ENCODE assay signal across 33 cellular contexts in the genomic region with DNA sequence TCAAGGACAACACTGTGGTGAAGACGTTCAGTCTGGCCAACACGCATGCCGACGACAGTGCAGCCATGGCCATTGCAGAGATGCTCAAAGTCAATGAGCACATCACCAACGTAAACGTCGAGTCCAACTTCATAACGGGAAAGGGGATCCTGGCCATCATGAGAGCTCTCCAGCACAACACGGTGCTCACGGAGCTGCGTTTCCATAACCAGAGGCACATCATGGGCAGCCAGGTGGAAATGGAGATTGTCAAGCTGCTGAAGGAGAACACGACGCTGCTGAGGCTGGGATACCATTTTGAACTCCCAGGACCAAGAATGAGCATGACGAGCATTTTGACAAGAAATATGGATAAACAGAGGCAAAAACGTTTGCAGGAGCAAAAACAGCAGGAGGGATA. TPM values are rescaled to one million over a fixed set of nuclear protein-coding genes. Genes with fewer than 3 reads are reported as not detected.
"Had no signal": no experiment of that assay in that cellular context is flagged by ENCODE, and none has a peak within 500 bp of the region (broad histone marks: within the 10 kb centered on the region; RNA-seq: fewer than 3 reads in every experiment).

No MANE protein-coding gene starts in this region.

- H2AFZ ChIP-seq: PC-9 had no signal

- H3K36me3 ChIP-seq: ascending aorta, SJCRH30 had no signal

- H3K27ac ChIP-seq: ascending aorta, PC-9, RWPE1, SJCRH30, SK-N-MC had no signal

- H3K4me3 ChIP-seq: ascending aorta, PC-9, SJCRH30, SK-N-MC had no signal

- DNase-seq: activated CD4-positive, alpha-beta T cell treated with anti-CD3 and anti-CD28 coated beads for 36 hours; activated CD4-positive, alpha-beta T cell treated with anti-CD3 and anti-CD28 coated beads, Interleukin-2, amount 10 ng/mL, durations not matched to agents 7 days and 5 days; activated CD4-positive, alpha-beta T cell treated with anti-CD3 and anti-CD28 coated beads, Interleukin-2, amount 50 U/mL, for 48 hours; activated CD8-positive, alpha-beta T cell treated with anti-CD3 and anti-CD28 coated beads, Interleukin-2, amount 10 ng/mL, durations not matched to agents 7 days and 5 days; activated gamma-delta T cell; activated naive CD4-positive, alpha-beta T cell treated with Interleukin-2 at 50 U/mL for 16 hours; activated naive CD8-positive, alpha-beta T cell treated with anti-CD3 and anti-CD28 coated beads, Interleukin-2, amount 10 ng/mL, durations not matched to agents 7 days and 5 days; activated T-cell treated with anti-CD3 and anti-CD28 coated beads, Interleukin-2, amount 50 U/mL, for 24 hours; amygdala; NCI-H1092 treated with DMSO at 0.1 percent for 48 hours; NCI-H1417; NCI-H146; NCI-H187; NCI-H2029 treated with DMSO at 0.1 percent for 48 hours; NCI-H2107; NCI-H2171; NCI-H510A; NCI-H526; NCI-H748 treated with DMSO at 0.1 percent for 48 hours; NK-92 treated with Interleukin-12 subunit alpha and Interleukin-12 subunit beta, amount 100 ng/mL, for 24 hours; PC-9; SHP77; SJCRH30; T1000 had no signal

- H3K4me2 ChIP-seq: PC-9 had no signal

- H3K4me1 ChIP-seq: ascending aorta had no signal

- ATAC-seq: activated CD4-positive, alpha-beta T cell treated with anti-CD3 and anti-CD28 coated beads for 36 hours; activated CD4-positive, CD25-positive, alpha-beta regulatory T cell treated with anti-CD3 and anti-CD28 coated beads, Interleukin-2, amount 50 U/mL, for 24 hours; activated CD8-positive, alpha-beta T cell treated with anti-CD3 and anti-CD28 coated beads, Interleukin-2, amount 10 ng/mL, durations not matched to agents 7 days and 5 days had no signal

- H3K27me3 ChIP-seq: ascending aorta, SJCRH30 had no signal

- H3K9me3 ChIP-seq: ascending aorta, SJCRH30 had no signal

RNA-seq across cellular contexts. Expression of gene LMOD2, which starts 6.6 kb away (rescaled TPM):
- total RNA-seq: activated CD4-positive, alpha-beta T cell treated with anti-CD3 and anti-CD28 coated beads for 36 hours; activated CD4-positive, alpha-beta T cell treated with anti-CD3 and anti-CD28 coated beads, Interleukin-2, amount 10 ng/mL, durations not matched to agents 7 days and 5 days; activated CD8-positive, alpha-beta T cell treated with anti-CD3 and anti-CD28 coated beads, Interleukin-2, amount 10 ng/mL, durations not matched to agents 7 days and 5 days; activated naive CD8-positive, alpha-beta T cell treated with anti-CD3 and anti-CD28 coated beads, Interleukin-2, amount 10 ng/mL, durations not matched to agents 7 days and 5 days; activated T-helper 2 cell treated with anti-CD3 and anti-CD28 coated beads, Interferon-gamma antibody, Interleukin-2, Interleukin-4, amounts not matched to agents 10 μg/mL and 5 μg/mL and 100 μg/mL, durations not matched to agents 14 hours and 24 hours and 36 hours; ascending aorta; M059J; PC-9; T-helper 1 cell treated with Interleukin-12 subunit alpha and Interleukin-12 subunit beta and Interleukin-4 antibody, amounts not matched to agents 30 ng/mL and 1 ng/mL, for 36 hours; T-helper 2 cell treated with Interferon-gamma antibody and Interleukin-4, amounts not matched to agents 100 ng/mL and 5 ng/mL, for 36 hours; WTC11 had no signal
